13 cellular contexts compared by ENCODE assay signal in genomic region chr6:52724041-52724405, GRCh38. TPM values are rescaled to one million over a fixed set of nuclear protein-coding genes. Genes with fewer than 3 reads are reported as not detected.
A peak's percentile ranks its signal among the peaks of the same experiment; 100 is the strongest.
DNase-seq lines count a peak whose midpoint lies in the region; ATAC-seq and TF ChIP-seq lines count a peak whose summit lies in the region.
"Had no signal": no experiment of that assay in that cellular context is flagged by ENCODE, and none has a peak within 500 bp of the region (broad histone marks: within the 10 kb centered on the region; RNA-seq: fewer than 3 reads in every experiment).

No MANE protein-coding gene starts in this region.

- CTCF ChIA-PET in A673 (lab: Charles Lee), result interaction anchor here (0.6 kb wide), 1 partner anchor 316 kb away, joined by 7 read pairs; no protein-coding TSS in a partner anchor

- H3K36me3 ChIP-seq in A673 (ENCODE audit: insufficient read depth, low read length, poor library complexity, severe bottlenecking), result no peaks in the 10 kb centered on the region
- H3K36me3 ChIP-seq: HAP-1, lower lobe of right lung had no signal

- H3K4me1 ChIP-seq in right cardiac atrium (ENCODE audit: control insufficient read depth, insufficient read depth, low read length) (no peaks in the 10 kb centered on the region), A673 (ENCODE audit: insufficient read depth, low read length, poor library complexity, severe bottlenecking) (no peaks in the 10 kb centered on the region)
- H3K4me1 ChIP-seq: lower lobe of right lung had no signal

- H3K27ac ChIP-seq in right cardiac atrium (ENCODE audit: low read length) (no peak overlapping the region), A673 (ENCODE audit: low read depth, low read length, poor library complexity, severe bottlenecking) (no peak overlapping the region)
- H3K27ac ChIP-seq: lower lobe of right lung had no signal

- TF ChIP-seq CTCF in astrocyte of the cerebellum (IDR thresholded peaks at IDR 0.05; ENCODE audit: low read depth, low read length, missing control alignments) (no peak), A673 (conservative IDR thresholded peaks at IDR 0.05; ENCODE audit: low read depth, low read length) (no peak)

- POLR2A ChIA-PET in A673 (lab: Charles Lee; ENCODE audit: low non-redundant PET), result no interaction called here

- 45% methylated on average over 2 of the region's 2 CpGs for WGBS in right cardiac atrium

- peak; percentile 86 to 87 for ATAC-seq in right cardiac atrium

- DNase-seq in GM04504 (ENCODE audit: low read depth) (peak; percentile 83), astrocyte of the cerebellum (ENCODE audit: low read depth) (peak; percentile 67), right cardiac atrium (no peak), stromal cell of bone marrow (ENCODE audit: low read depth) (peak; percentile 93), G401 (ENCODE audit: low spot score) (no peak), A673 (ENCODE audit: low spot score) (no peak), HT-29 (ENCODE audit: low spot score) (no peak), NCI-H774 (lab: John Stamatoyannopoulos, UW) (no peak)

- H3K4me3 ChIP-seq in astrocyte of the cerebellum (ENCODE audit: low read depth, low read length) (no peak overlapping the region), right cardiac atrium (ENCODE audit: low read length) (no peak overlapping the region), A673 (ENCODE audit: low read depth, low read length, poor library complexity, severe bottlenecking) (no peak overlapping the region)
- H3K4me3 ChIP-seq: HAP-1, lower lobe of right lung, skin epidermis had no signal

- H3K9me3 ChIP-seq in right cardiac atrium (ENCODE audit: control insufficient read depth, low read length) (no peaks in the 10 kb centered on the region), A673 (ENCODE audit: low read depth, low read length, poor library complexity, severe bottlenecking) (no peaks in the 10 kb centered on the region)
- H3K9me3 ChIP-seq: HAP-1, lower lobe of right lung had no signal

- intact Hi-C loops in right cardiac atrium (cut with DNase I), result no loop called here
- intact Hi-C loops in A673 (cut with micrococcal nuclease; ENCODE audit: unreplicated experiment), result loop anchor here (10.0 kb wide), 1 partner anchor 761 kb away; no protein-coding TSS in a partner anchor

- BruUV-seq in A673 (replicated peaks; lab: Mats Ljungman, UMichigan), result no TSS peak

- in situ Hi-C loops in astrocyte of the cerebellum (cut with HindIII; ENCODE audit: low sequenced_read_pairs) (no loop called here), G401 (cut with HindIII; ENCODE audit: low sequenced_read_pairs) (no loop called here)

- H3K27me3 ChIP-seq in right cardiac atrium (ENCODE audit: control insufficient read depth, insufficient read depth), result no peaks in the 10 kb centered on the region
- no peaks in the 10 kb centered on the region for H3K27me3 ChIP-seq in A673 (replicated peaks; ENCODE audit: insufficient read depth, low read depth, low read length, poor library complexity)

RNA-seq across cellular contexts. Expression of gene GSTA2, which starts 39.3 kb away (rescaled TPM):
- total RNA-seq in right cardiac atrium, result not detected
- not detected for polyA plus RNA-seq in right cardiac atrium
- total RNA-seq in G401 (2014; rRNA removed; shearing (Covaris generic)), result not detected in 2 replicates
- total RNA-seq in A673 (2021), result not detected in 2 replicates
- 0.18 TPM in 1 of 2 replicates, not detected in the other for total RNA-seq in HT-29 (2014; rRNA removed; shearing (Covaris generic))
- total RNA-seq: activated naive CD8-positive, alpha-beta T cell treated with anti-CD3 and anti-CD28 coated beads for 36 hours; T-cell had no signal

RNA-seq across cellular contexts. Expression of gene TMEM14A, which starts 53.1 kb away (rescaled TPM):
- total RNA-seq in right cardiac atrium, result 10 to 100 TPM in 3 of 4 donors, 1 to 10 TPM in 1; 8.7 to 15.4 (median 13.5) TPM
- 19.5 TPM for polyA plus RNA-seq in right cardiac atrium
- 47.1 and 61.1 TPM in 2 replicates for total RNA-seq in G401 (2014; rRNA removed; shearing (Covaris generic))
- 8.4 and 10.0 TPM in 2 replicates for total RNA-seq in A673 (2021)
- total RNA-seq in HT-29 (2014; rRNA removed; shearing (Covaris generic)), result 26.9 and 29.3 TPM in 2 replicates

Comparison
In these comparisons a context has a peak if more than half of its experiments do, and no peak if none do; other contexts are left out.
1. DNase-seq: peak in GM04504 (single experiment), astrocyte of the cerebellum (single experiment) and stromal cell of bone marrow (single experiment); none in right cardiac atrium (0 of 3), G401 (single experiment), A673 (single experiment), HT-29 (single experiment) and NCI-H774 (single experiment).